11 cellular contexts compared by ENCODE assay signal in genomic region chr15:85401108-85401765, GRCh38. TPM values are rescaled to one million over a fixed set of nuclear protein-coding genes. Genes with fewer than 3 reads are reported as not detected.
A peak's percentile ranks its signal among the peaks of the same experiment; 100 is the strongest.
DNase-seq lines count a peak whose midpoint lies in the region; TF ChIP-seq lines count a peak whose summit lies in the region.
"Had no signal": no experiment of that assay in that cellular context is flagged by ENCODE, and none has a peak within 500 bp of the region (broad histone marks: within the 10 kb centered on the region; RNA-seq: fewer than 3 reads in every experiment).

No MANE protein-coding gene starts in this region.

- peaks cover 29% of the 10 kb centered on the region; the same call in 1 of the 2 replicates for H3F3A ChIP-seq in PC-9 (ENCODE audit: insufficient read depth, low read depth)

- H3K9me2 ChIP-seq in PC-9 (ENCODE audit: insufficient read depth) = no peaks in the 10 kb centered on the region

- H4K20me1 ChIP-seq in PC-9 (ENCODE audit: insufficient read depth) = peaks cover 15% of the 10 kb centered on the region; the same call in 1 of the 2 replicates

- no peaks in the 10 kb centered on the region for H3K27me3 Mint-ChIP-seq in activated CD4-positive, alpha-beta T cell treated with anti-CD3 and anti-CD28 coated beads, Interleukin-2, amount 10 ng/mL, durations not matched to agents 24 days and 14 days
- no peaks in the 10 kb centered on the region for H3K27me3 Mint-ChIP-seq in osteocyte (ENCODE audit: unreplicated experiment)

- no peaks in the 10 kb centered on the region for H3K9me3 Mint-ChIP-seq in activated CD4-positive, alpha-beta T cell treated with anti-CD3 and anti-CD28 coated beads, Interleukin-2, amount 10 ng/mL, durations not matched to agents 24 days and 14 days
- no peaks in the 10 kb centered on the region for H3K9me3 Mint-ChIP-seq in osteocyte (ENCODE audit: unreplicated experiment)

- intact Hi-C loops in activated CD4-positive, alpha-beta T cell treated with anti-CD3 and anti-CD28 coated beads, Interleukin-2, amount 10 ng/mL, durations not matched to agents 24 days and 14 days (cut with micrococcal nuclease) = no loop called here
- intact Hi-C loops in PC-9 (cut with micrococcal nuclease; ENCODE audit: unreplicated experiment) (no loop called here), lower leg skin (cut with DNase I; ENCODE audit: low total_unique reads) (no loop called here)

- H3K36me3 Mint-ChIP-seq in activated CD4-positive, alpha-beta T cell treated with anti-CD3 and anti-CD28 coated beads, Interleukin-2, amount 10 ng/mL, durations not matched to agents 24 days and 14 days (ENCODE audit: low read depth) = peaks cover 7% of the 10 kb centered on the region
- H3K36me3 Mint-ChIP-seq in osteocyte (ENCODE audit: unreplicated experiment) = no peaks in the 10 kb centered on the region

- no peak overlapping the region for H3K4me3 ChIP-seq in HEK293 (ENCODE audit: low read depth, low read length)
- no peak overlapping the region for H3K4me3 ChIP-seq in PC-9
- no peak overlapping the region for H3K4me3 ChIP-seq in lower leg skin (ENCODE audit: low read depth, poor library complexity, severe bottlenecking)

- no TSS peak for BruUV-seq in PC-9 (replicated peaks; lab: Mats Ljungman, UMichigan)

- POLR2A ChIA-PET in HEK293 (lab: Yijun Ruan, JAX) = interaction anchor here (1.2 kb wide), 1 partner anchor 21 kb away, joined by 4 read pairs; the partner anchor contains the start of gene AKAP13
- POLR2A ChIA-PET in PC-9 (lab: Charles Lee; ENCODE audit: unreplicated experiment) = no interaction called here

- CTCF ChIA-PET in HEK293 (lab: Yijun Ruan, JAX) = interaction anchor here (1.0 to 2.1 kb wide), 6 partner anchors 10 to 105 kb away, joined by 3 to 12 read pairs (median 5); no protein-coding TSS in a partner anchor
- CTCF ChIA-PET in PC-9 (lab: Charles Lee) = interaction anchor here (0.5 to 0.7 kb wide), 2 partner anchors 385 to 743 kb away, joined by 3 to 4 read pairs; no protein-coding TSS in a partner anchor

- TF ChIP-seq CTCF in HEK293 (tag by site-specific recombination; IDR thresholded peaks at IDR 0.05) (no peak), PC-9 (conservative IDR thresholded peaks at IDR 0.05) (no peak), osteocyte (IDR thresholded peaks at IDR 0.05) (no peak), lower leg skin (IDR thresholded peaks at IDR 0.05) (no peak), GM13976 (IDR thresholded peaks at IDR 0.05; ENCODE audit: borderline replicate concordance, control extremely low read depth, extremely low read depth, insufficient read depth, missing control alignments) (no peak)

- no peak for DNase-seq in activated CD4-positive, alpha-beta T cell treated with anti-CD3 and anti-CD28 coated beads, Interleukin-2, amount 10 ng/mL, durations not matched to agents 24 days and 14 days
- DNase-seq in activated CD4-positive, alpha-beta T cell treated with anti-CD3 and anti-CD28 coated beads, Interleukin-2, amount 50 U/mL, for 48 hours = no peak
- no peak for DNase-seq in PC-9
- no peak for DNase-seq in osteocyte (ENCODE audit: extremely low spot score, unreplicated experiment)
- DNase-seq in NCI-H1048 (lab: John Stamatoyannopoulos, UW) = no peak
- no peak for DNase-seq in lower leg skin (ENCODE audit: low spot score in 2 of 2)
- DNase-seq in GM13976 (ENCODE audit: low spot score) = no peak
- DNase-seq: activated CD4-positive, alpha-beta T cell treated with anti-CD3 and anti-CD28 coated beads for 48 hours; OCI-M1; stimulated activated CD4-positive, alpha-beta T cell treated with anti-CD3 and anti-CD28 coated beads, Interleukin-2, amount 100 ng/mL, for 48 hours had no signal

- H3K36me3 ChIP-seq in HEK293 (ENCODE audit: control insufficient read depth in 2 of 2, insufficient read depth in 1 of 2, low read length in 2 of 2) (no peaks in the 10 kb centered on the region; a peak in 1 of 3 replicates), PC-9 (ENCODE audit: low read depth) (0 out of 2 replicates have a peak, but pooled peaks cover 5% of the 10 kb centered on the region)

- H3K4me1 Mint-ChIP-seq in activated CD4-positive, alpha-beta T cell treated with anti-CD3 and anti-CD28 coated beads, Interleukin-2, amount 10 ng/mL, durations not matched to agents 24 days and 14 days = peaks cover 37% of the 10 kb centered on the region
- peaks cover 73% of the 10 kb centered on the region for H3K4me1 Mint-ChIP-seq in osteocyte (ENCODE audit: unreplicated experiment)

- H3K27ac ChIP-seq in HEK293 (ENCODE audit: extremely low read depth, low read depth, low read length) (no peak overlapping the region), PC-9 (0 out of 2 replicates have a peak overlapping the region, but pooled peaks have one; percentile 14)

- H2AFZ ChIP-seq in PC-9 = no peak overlapping the region

- H3K27me3 ChIP-seq in PC-9 (ENCODE audit: insufficient read depth, low read depth) = no peaks in the 10 kb centered on the region

- peak overlapping the region; percentile 3 for H3K27ac Mint-ChIP-seq in activated CD4-positive, alpha-beta T cell treated with anti-CD3 and anti-CD28 coated beads, Interleukin-2, amount 10 ng/mL, durations not matched to agents 24 days and 14 days
- peak overlapping the region; percentile 75 for H3K27ac Mint-ChIP-seq in osteocyte (ENCODE audit: unreplicated experiment)

- no peak for TF ChIP-seq POLR2A in lower leg skin (IDR thresholded peaks at IDR 0.05)

- peaks cover 95% of the 10 kb centered on the region for H3K79me2 ChIP-seq in PC-9 (ENCODE audit: low read depth)

- WGBS in lower leg skin, 2 donors = 83 to 84% methylated on average over 4 of the region's 4 CpGs

- H3K9me3 ChIP-seq in HEK293 (ENCODE audit: control insufficient read depth, insufficient read depth, low read depth, low read length) = no peaks in the 10 kb centered on the region
- no peaks in the 10 kb centered on the region for H3K9me3 ChIP-seq in PC-9 (ENCODE audit: insufficient read depth, low read depth)

- in situ Hi-C loops in GM13976 (cut with MboI; ENCODE audit: low sequenced_read_pairs, unreplicated experiment) = loop anchor here (10.0 kb wide), 1 partner anchor 54 kb away; no protein-coding TSS in a partner anchor

- H3K4me3 Mint-ChIP-seq in activated CD4-positive, alpha-beta T cell treated with anti-CD3 and anti-CD28 coated beads, Interleukin-2, amount 10 ng/mL, durations not matched to agents 24 days and 14 days = no peak overlapping the region
- H3K4me3 Mint-ChIP-seq in osteocyte (ENCODE audit: unreplicated experiment) = no peak overlapping the region

- H3K4me1 ChIP-seq in HEK293 (ENCODE audit: control insufficient read depth, insufficient read depth, low read length) (peaks cover 59% of the 10 kb centered on the region), PC-9 (replicated peaks; ENCODE audit: insufficient read depth) (peaks cover 34% of the 10 kb centered on the region)

- H3K4me2 ChIP-seq in PC-9 = no peak overlapping the region

TF ChIP-seq in HEK293, 187 proteins besides CTCF, POLR2A, EP300 and RAD21 (continues in another document):
- TF ChIP-seq PRDM6 (tag by site-specific recombination; IDR thresholded peaks at IDR 0.05) = peak; percentile 77
- TF ChIP-seq ZNF843 (tag by site-specific recombination; IDR thresholded peaks at IDR 0.05) = 0 out of 2 replicates have a peak, but pooled peaks have one; percentile 20
- TF ChIP-seq OSR2 (tag by site-specific recombination; IDR thresholded peaks at IDR 0.05) = peak; percentile 75
- no peak for TF ChIP-seq GLIS2 (tag by site-specific recombination; IDR thresholded peaks at IDR 0.05)
- peak; percentile 63; the same call in 1 of the 2 replicates for TF ChIP-seq GFI1B (tag by site-specific recombination; IDR thresholded peaks at IDR 0.05)
- no peak for TF ChIP-seq ZNF169 (tag by site-specific recombination; IDR thresholded peaks at IDR 0.05)
- TF ChIP-seq TCF7L2 (IDR thresholded peaks at IDR 0.05; ENCODE audit: borderline replicate concordance, low read depth, low read length) = peak; percentile 66
- TF ChIP-seq ZNF112 (tag by site-specific recombination; IDR thresholded peaks at IDR 0.05) = no peak
- TF ChIP-seq ZFP37 (tag by site-specific recombination; IDR thresholded peaks at IDR 0.05) = no peak
- TF ChIP-seq ZNF266 (tag by site-specific recombination; IDR thresholded peaks at IDR 0.05; ENCODE audit: low read depth) = no peak
- peak; percentile 68; the same call in 1 of the 2 replicates for TF ChIP-seq IKZF3 (tag by site-specific recombination; IDR thresholded peaks at IDR 0.05)
- no peak for TF ChIP-seq ATF2 (tag by site-specific recombination; IDR thresholded peaks at IDR 0.05; ENCODE audit: low read depth)
- no peak for TF ChIP-seq ZNF629 (tag by site-specific recombination; IDR thresholded peaks at IDR 0.05)
- TF ChIP-seq FEZF1 (tag by site-specific recombination; IDR thresholded peaks at IDR 0.05) = peak; percentile 90

RNA-seq across cellular contexts. Expression of gene AKAP13, which starts 20.8 kb away (rescaled TPM):
- 68.5 and 71.3 TPM in 2 replicates for total RNA-seq in activated CD4-positive, alpha-beta T cell treated with anti-CD3 and anti-CD28 coated beads, Interleukin-2, amount 10 ng/mL, durations not matched to agents 24 days and 14 days
- total RNA-seq in PC-9 (2021) = 78.3 and 82.5 TPM in 2 replicates
- 146 and 161 TPM in 2 replicates for total RNA-seq in osteocyte
- total RNA-seq in lower leg skin = 100 to 1,000 TPM; 105 to 167 (median 129) TPM
